In the genomic region with DNA sequence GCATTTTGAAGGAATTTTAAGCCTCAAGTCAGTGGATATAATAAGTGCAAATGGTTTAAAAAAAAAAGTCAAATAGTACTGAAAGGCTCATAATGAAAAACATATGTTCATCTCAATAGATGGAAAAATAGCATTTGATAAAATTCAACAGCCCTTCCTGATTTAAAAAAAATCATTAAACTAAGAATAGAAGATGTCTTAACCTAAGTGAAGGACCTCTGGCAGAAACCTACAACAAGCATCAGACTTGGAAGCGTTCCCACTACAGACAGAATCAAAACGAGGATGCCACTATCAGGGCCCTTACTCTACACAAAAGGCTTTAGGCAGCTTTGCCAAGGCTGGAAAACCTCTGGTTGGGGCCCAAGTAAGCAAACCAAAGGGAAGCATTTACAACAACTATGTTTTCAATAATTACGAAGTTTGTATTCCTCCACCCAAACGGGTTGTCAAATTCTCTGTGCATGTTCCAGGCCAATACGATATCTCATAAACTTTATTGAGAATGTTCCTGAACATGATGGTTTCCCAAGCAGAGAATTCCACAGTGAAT, we compare ENCODE assay signal across 12 cellular contexts. TPM values are rescaled to one million over a fixed set of nuclear protein-coding genes. Genes with fewer than 3 reads are reported as not detected.
DNase-seq lines count a peak whose midpoint lies in the region; ATAC-seq, FAIRE-seq and TF ChIP-seq lines count a peak whose summit lies in the region.
"Had no signal": no experiment of that assay in that cellular context is flagged by ENCODE, and none has a peak within 500 bp of the region (broad histone marks: within the 10 kb centered on the region; RNA-seq: fewer than 3 reads in every experiment).

No MANE protein-coding gene starts in this region.

- FAIRE-seq in HepG2 (lab: Jason Lieb, UNC) = no peak
- FAIRE-seq: frontal cortex had no signal

- H3K27ac ChIP-seq in liver (ENCODE audit: low read depth in 1 of 2, low read length in 2 of 2) (no peak overlapping the region), HepG2 (ENCODE audit: extremely low read length, insufficient read depth, low read length) (no peak overlapping the region), fibroblast of lung (ENCODE audit: insufficient read depth, low read length) (peak overlapping the region; percentile 30)

- TF ChIP-seq POLR2A in HepG2 (IDR thresholded peaks at IDR 0.05; ENCODE audit: insufficient read depth in 1 of 2, low read depth in 2 of 2, low read length in 2 of 2) = no peak

- H3K36me3 ChIP-seq in liver (ENCODE audit: control insufficient read depth in 4 of 4, insufficient read depth in 3 of 4, low read depth in 1 of 4, low read length in 3 of 4) (no peaks in the 10 kb centered on the region), HepG2 (replicated peaks in 1 of 2; ENCODE audit: control insufficient read depth in 1 of 2, insufficient read depth in 2 of 2, low read length in 2 of 2) (no peaks in the 10 kb centered on the region), fibroblast of lung (ENCODE audit: control insufficient read depth, insufficient read depth, low read length) (no peaks in the 10 kb centered on the region)

- H3K9me3 ChIP-seq in liver (ENCODE audit: control insufficient read depth in 4 of 4, low read length in 3 of 4) = no peaks in the 10 kb centered on the region
- H3K9me3 ChIP-seq in HepG2 (ENCODE audit: low read length) = no peaks in the 10 kb centered on the region
- no peaks in the 10 kb centered on the region for H3K9me3 ChIP-seq in fibroblast of lung (ENCODE audit: control insufficient read depth, insufficient read depth, low read depth, low read length)

- TF ChIP-seq RAD21 in liver (IDR thresholded peaks at IDR 0.05) (no peak), HepG2 (CRISPR knock-in tag; IDR thresholded peaks at IDR 0.05) (no peak)

- POLR2A ChIA-PET in HepG2 (lab: Yijun Ruan, JAX) = no interaction called here

- BruUV-seq in HepG2 (replicated peaks; lab: Mats Ljungman, UMichigan) = no TSS peak

- no peak overlapping the region for H3K9ac ChIP-seq in liver (ENCODE audit: low read depth in 1 of 2, low read length in 2 of 2)
- no peak overlapping the region for H3K9ac ChIP-seq in HepG2 (ENCODE audit: insufficient read depth, low read depth, low read length)
- H3K9ac ChIP-seq in fibroblast of lung (ENCODE audit: insufficient read depth, low read length) = no peak overlapping the region

- no peak for DNase-seq in HepG2 (ENCODE audit: low spot score)
- DNase-seq in fibroblast of lung (ENCODE audit: low read depth in 2 of 2) = peak; percentile 53 to 72
- DNase-seq in nephron progenitor cell = no peak
- no peak for DNase-seq in mucosa of gallbladder (ENCODE audit: low spot score)
- no peak for DNase-seq in cortex of kidney (lab: John Stamatoyannopoulos, UW)
- no peak for DNase-seq in dermis blood vessel endothelial cell
- DNase-seq: activated naive CD8-positive, alpha-beta T cell treated with anti-CD3 and anti-CD28 coated beads, Interleukin-2, amount 50 U/mL, for 24 hours; naive B cell; stimulated activated CD4-positive, alpha-beta T cell treated with anti-CD3 and anti-CD28 coated beads, Interleukin-4, amount 100 ng/mL, for 4 hours had no signal

- TF ChIP-seq EP300 in HepG2 (IDR thresholded peaks at IDR 0.05; ENCODE audit: low read depth in 2 of 2, low read length in 2 of 2) (no peak), HepG2 (CRISPR knock-in tag; IDR thresholded peaks at IDR 0.05; ENCODE audit: borderline replicate concordance) (no peak)

- H3K36me3 Mint-ChIP-seq in nephron progenitor cell (ENCODE audit: low read depth) = peaks cover 22% of the 10 kb centered on the region
- H3K36me3 Mint-ChIP-seq: naive B cell had no signal

- H4K20me1 ChIP-seq in HepG2 (ENCODE audit: insufficient read depth, low read length) (peaks cover 3% of the 10 kb centered on the region; the same call in 1 of the 2 replicates), fibroblast of lung (ENCODE audit: control insufficient read depth, extremely low read depth, insufficient read depth, low read length) (no peaks in the 10 kb centered on the region)

- H3K79me2 ChIP-seq in HepG2 (ENCODE audit: insufficient read depth, low read length) (no peaks in the 10 kb centered on the region), fibroblast of lung (ENCODE audit: control insufficient read depth, insufficient read depth, low read length) (peaks cover 60% of the 10 kb centered on the region)

- H3K9me3 Mint-ChIP-seq in nephron progenitor cell = peaks cover 20% of the 10 kb centered on the region
- H3K9me3 Mint-ChIP-seq: activated naive CD8-positive, alpha-beta T cell treated with anti-CD3 and anti-CD28 coated beads, Interleukin-2, amount 50 U/mL, for 24 hours; naive B cell had no signal

- intact Hi-C loops in HepG2 (cut with micrococcal nuclease; ENCODE audit: unreplicated experiment) = no loop called here

- TF ChIP-seq CTCF in liver (IDR thresholded peaks at IDR 0.05; ENCODE audit: low read depth, low read length, missing input control) (no peak), HepG2 (CRISPR knock-in tag; IDR thresholded peaks at IDR 0.05) (no peak), fibroblast of lung (conservative IDR thresholded peaks at IDR 0.05 in 1 of 2, IDR thresholded peaks at IDR 0.05 in 1 of 2; ENCODE audit: low read depth in 1 of 2, low read length in 2 of 2) (no peak), nephron progenitor cell (IDR thresholded peaks at IDR 0.05) (no peak)

- H2AFZ ChIP-seq in HepG2 (ENCODE audit: low read length) (no peak overlapping the region), fibroblast of lung (ENCODE audit: low read length) (no peak overlapping the region)

- no peaks in the 10 kb centered on the region for H3K27me3 ChIP-seq in liver (ENCODE audit: control insufficient read depth in 4 of 4, insufficient read depth in 4 of 4, low read length in 3 of 4)
- peaks cover 2 to 18% of the 10 kb centered on the region in 2 experiments; a peak in 3 of 5 replicates for H3K27me3 ChIP-seq in HepG2 (ENCODE audit: control insufficient read depth in 1 of 2, insufficient read depth in 2 of 2, low read length in 2 of 2)
- H3K27me3 ChIP-seq in fibroblast of lung (ENCODE audit: control insufficient read depth, insufficient read depth, low read length) = no peaks in the 10 kb centered on the region

- WGBS in liver = 68% methylated on average over 5 of the region's 5 CpGs
- WGBS in HepG2 (ENCODE audit: low lambda C conversion rate) = 48% methylated on average over 5 of the region's 5 CpGs

- H3K4me1 ChIP-seq in liver (ENCODE audit: control insufficient read depth in 4 of 4, insufficient read depth in 4 of 4, low read length in 3 of 4) (no peaks in the 10 kb centered on the region), HepG2 (ENCODE audit: insufficient read depth, low read length) (no peaks in the 10 kb centered on the region), fibroblast of lung (ENCODE audit: control insufficient read depth, extremely low read depth, insufficient read depth, low read length) (peaks cover 16% of the 10 kb centered on the region)

- H3K4me3 ChIP-seq in liver (ENCODE audit: low read depth in 1 of 3, low read length in 3 of 3) = no peak overlapping the region
- no peak overlapping the region for H3K4me3 ChIP-seq in HepG2 (replicated peaks in 1 of 3; ENCODE audit: insufficient read depth in 1 of 3, low read depth in 2 of 3, low read length in 3 of 3)
- no peak overlapping the region for H3K4me3 ChIP-seq in fibroblast of lung (replicated peaks in 1 of 4; ENCODE audit: control extremely low read depth in 1 of 4, insufficient read depth in 1 of 4, low read depth in 3 of 4, low read length in 4 of 4)

- peak overlapping the region; percentile 65 for H3K27ac Mint-ChIP-seq in nephron progenitor cell
- H3K27ac Mint-ChIP-seq: activated naive CD8-positive, alpha-beta T cell treated with anti-CD3 and anti-CD28 coated beads, Interleukin-2, amount 50 U/mL, for 24 hours had no signal

- H3K27me3 Mint-ChIP-seq in nephron progenitor cell (ENCODE audit: low read depth, poor library complexity) = peaks cover 4% of the 10 kb centered on the region
- H3K27me3 Mint-ChIP-seq: naive B cell had no signal

- CTCF ChIA-PET in HepG2 (lab: Yijun Ruan, JAX; ENCODE audit: low intra/inter-chr PET ratio, low total read pairs) = no interaction called here

- ATAC-seq in HepG2 (no peak), HG02981 (IDR thresholded peaks at IDR 0.05; ENCODE audit: unreplicated experiment) (no peak)
- ATAC-seq: activated naive CD8-positive, alpha-beta T cell treated with anti-CD3 and anti-CD28 coated beads, Interleukin-2, amount 50 U/mL, for 24 hours had no signal

- H3K4me1 Mint-ChIP-seq in nephron progenitor cell = peaks cover 53% of the 10 kb centered on the region

- H3K4me2 ChIP-seq in HepG2 (ENCODE audit: low read depth, low read length) (no peak overlapping the region), fibroblast of lung (ENCODE audit: extremely low read depth, insufficient read depth, low read length) (peak overlapping the region; percentile 73)

- H3K4me3 Mint-ChIP-seq in nephron progenitor cell = no peak overlapping the region
- H3K4me3 Mint-ChIP-seq: activated naive CD8-positive, alpha-beta T cell treated with anti-CD3 and anti-CD28 coated beads, Interleukin-2, amount 50 U/mL, for 24 hours had no signal

- in situ Hi-C loops in HepG2 (cut with HindIII; ENCODE audit: extremely low pct_ligation_motif_present, low pct_unique_long_range_greater_than_20kb) = no loop called here

RNA-seq across cellular contexts. Expression of a gene that starts 45.1 kb away (rescaled TPM):
- 1 to 10 TPM; 4.5 to 6.3 TPM for total RNA-seq in liver
- 1 to 10 TPM; 1.1 to 2.9 TPM for polyA plus RNA-seq in liver
- 2.8 and 3.8 TPM in 2 replicates for total RNA-seq in HepG2 (2016; rRNA removed; fragmentation: Illumina TruSeq; extraction: Trizol)
- total RNA-seq in HepG2 (2016; cell fraction: cytosol; rRNA removed; fragmentation: Illumina TruSeq; extraction: Trizol; ENCODE audit: low read depth) = 1.0 and 1.1 TPM in 2 replicates
- total RNA-seq in HepG2 (2016; cell fraction: insoluble cytoplasmic fraction; rRNA removed; fragmentation: Illumina TruSeq; extraction: Trizol) = 2.4 and 2.8 TPM in 2 replicates
- total RNA-seq in HepG2 (2016; cell fraction: membrane; rRNA removed; fragmentation: Illumina TruSeq; extraction: Trizol) = 1.7 and 2.4 TPM in 2 replicates
- total RNA-seq in HepG2 (2016; cell fraction: nucleus; rRNA removed; fragmentation: Illumina TruSeq; extraction: Trizol) = 3.0 and 3.4 TPM in 2 replicates
- 3.1 and 4.6 TPM in 2 replicates for polyA plus RNA-seq in HepG2 (2011; rRNA removed)
- polyA plus RNA-seq in HepG2 (2011; cell fraction: cytosol; rRNA removed) = 2.6 and 4.2 TPM in 2 replicates
- 8.7 and 13.2 TPM in 2 replicates for polyA plus RNA-seq in HepG2 (2011; cell fraction: nucleus; rRNA removed)
- 1.8 and 2.2 TPM in 2 replicates for polyA plus RNA-seq in HepG2 (2012)
- 0.34 and 0.46 TPM in 2 replicates for polyA plus RNA-seq in HepG2 (2016; cell fraction: cytosol; fragmentation: Illumina TruSeq; extraction: Trizol; ENCODE audit: low read depth)
- 2.3 and 2.5 TPM in 2 replicates for polyA plus RNA-seq in HepG2 (2016; cell fraction: insoluble cytoplasmic fraction; fragmentation: Illumina TruSeq; extraction: Trizol; ENCODE audit: low read depth)
- polyA plus RNA-seq in HepG2 (2016; cell fraction: membrane; fragmentation: Illumina TruSeq; extraction: Trizol; ENCODE audit: low read depth) = 1.4 and 1.8 TPM in 2 replicates
- polyA plus RNA-seq in HepG2 (2016; cell fraction: nucleus; fragmentation: Illumina TruSeq; extraction: Trizol; ENCODE audit: insufficient read depth, low read depth) = 5.6 and 6.5 TPM in 2 replicates
- polyA minus RNA-seq in HepG2 (2011; rRNA and poly(A)+ RNA removed; ENCODE audit: low replicate concordance) = 5.8 and 17.9 TPM in 2 replicates
- polyA minus RNA-seq in HepG2 (2011; cell fraction: cytosol; rRNA and poly(A)+ RNA removed) = 1.9 and 2.3 TPM in 2 replicates
- 2.4 and 3.0 TPM in 2 replicates for polyA minus RNA-seq in HepG2 (2011; cell fraction: nucleus; rRNA and poly(A)+ RNA removed)
- 24.4 and 39.1 TPM in 2 replicates for total RNA-seq in fibroblast of lung
- polyA plus RNA-seq in fibroblast of lung = 38.6 and 73.3 TPM in 2 replicates
- 26.6 and 66.0 TPM in 2 replicates for polyA plus RNA-seq in fibroblast of lung (2012)
- polyA minus RNA-seq in fibroblast of lung (ENCODE audit: low replicate concordance) = 44.2 and 57.2 TPM in 2 replicates
- total RNA-seq in mucosa of gallbladder = 29.8 TPM
- 18.0 and 20.1 TPM in 2 replicates for total RNA-seq in dermis blood vessel endothelial cell

Comparison
In these comparisons a context has a peak if more than half of its experiments do, and no peak if none do; other contexts are left out.
1. DNase-seq: peak in fibroblast of lung (2 of 2); none in HepG2 (single experiment), nephron progenitor cell (single experiment), mucosa of gallbladder (single experiment), cortex of kidney (single experiment) and dermis blood vessel endothelial cell (single experiment).